ENCODE assay signal across 32 cellular contexts in the genomic region with DNA sequence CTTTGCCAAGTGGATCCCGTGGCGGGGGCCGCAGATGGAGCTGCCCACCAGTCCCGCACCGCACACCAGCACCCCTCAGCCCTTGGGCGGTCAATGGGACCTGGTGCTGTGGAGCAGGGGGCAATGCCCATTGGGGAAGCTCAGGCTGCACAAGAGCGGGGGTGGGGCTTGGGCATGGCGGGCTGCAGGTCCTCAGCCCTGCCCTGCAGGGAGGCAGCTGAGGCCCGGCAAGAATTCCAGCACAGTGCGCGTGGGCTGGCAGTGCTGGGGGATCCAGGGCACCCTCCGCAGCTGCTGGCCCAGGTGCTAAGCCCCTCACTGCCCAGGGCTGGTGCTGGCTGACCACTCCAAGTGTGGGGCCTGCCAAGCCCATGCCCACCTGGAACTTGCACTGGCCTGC.
DNase-seq lines count a peak whose midpoint lies in the region; ATAC-seq and TF ChIP-seq lines count a peak whose summit lies in the region.
"Had no signal": no experiment of that assay in that cellular context is flagged by ENCODE, and none has a peak within 500 bp of the region (broad histone marks: within the 10 kb centered on the region; RNA-seq: fewer than 3 reads in every experiment).

No MANE protein-coding gene starts in this region.

- intact Hi-C loops in lower lobe of right lung (cut with DNase I): no loop called here
- intact Hi-C loops in spleen (cut with DNase I; ENCODE audit: low total_unique reads): no loop called here
- intact Hi-C loops in upper lobe of right lung (cut with DNase I): no loop called here

- no peak overlapping the region for H3K4me3 ChIP-seq in lower lobe of right lung
- no peak overlapping the region for H3K4me3 ChIP-seq in spleen
- H3K4me3 ChIP-seq in upper lobe of right lung: no peak overlapping the region
- H3K4me3 ChIP-seq: A549; BLaER1; BLaER1 treated with 17β-estradiol and CSF1 and Interleukin-3, amounts not matched to agents 10 nM and 100 nM had no signal

- ATAC-seq in lower lobe of right lung: peak; percentile 14 to 45
- ATAC-seq in upper lobe of right lung: peak; percentile 32
- ATAC-seq: A549; CD8-positive, alpha-beta T cell had no signal

- no peaks in the 10 kb centered on the region for H3K27me3 ChIP-seq in lower lobe of right lung (ENCODE audit: low read depth)
- H3K27me3 ChIP-seq in spleen (replicated peaks in 1 of 7): no peaks in the 10 kb centered on the region
- no peaks in the 10 kb centered on the region for H3K27me3 ChIP-seq in upper lobe of right lung
- H3K27me3 ChIP-seq: BE2C; BLaER1; BLaER1 treated with 17β-estradiol and CSF1 and Interleukin-3, amounts not matched to agents 10 nM and 100 nM had no signal

- no peaks in the 10 kb centered on the region for H3K4me1 ChIP-seq in lower lobe of right lung
- H3K4me1 ChIP-seq in spleen: no peaks in the 10 kb centered on the region
- H3K4me1 ChIP-seq in upper lobe of right lung: no peaks in the 10 kb centered on the region
- H3K4me1 ChIP-seq: A549; BE2C; BLaER1; BLaER1 treated with 17β-estradiol and CSF1 and Interleukin-3, amounts not matched to agents 10 nM and 100 nM had no signal

- TF ChIP-seq POLR2A in spleen (IDR thresholded peaks at IDR 0.05): no peak

- H3K9me3 ChIP-seq in lower lobe of right lung (peaks cover 5% of the 10 kb centered on the region), spleen (peaks cover 0 to 41% (median 13%) of the 10 kb centered on the region in 8 donors), upper lobe of right lung (no peaks in the 10 kb centered on the region)
- H3K9me3 ChIP-seq: BE2C had no signal

- DNase-seq in activated naive CD4-positive, alpha-beta T cell treated with anti-CD3 and anti-CD28 coated beads, Interleukin-2, amount 50 U/mL, for 16 hours: peak; percentile 10
- no peak for DNase-seq in activated naive CD4-positive, alpha-beta T cell treated with Interleukin-2 at 50 U/mL for 16 hours
- DNase-seq in lower lobe of right lung (no peak), spleen (peak; percentile 61), upper lobe of right lung (no peak), NCI-H2029 (lab: John Stamatoyannopoulos, UW) (no peak), amniotic stem cell (lab: John Stamatoyannopoulos, UW) (no peak), activated gamma-delta T cell (lab: John Stamatoyannopoulos, UW) (no peak)
- DNase-seq: 8988T; ACHN; AML-193; BE2C; C1 segment of cervical spinal cord; Caco-2; Calu3; CD4-positive, alpha-beta T cell; CD4-positive, CD25-positive, alpha-beta regulatory T cell; CD8-positive, alpha-beta memory T cell; CD8-positive, alpha-beta T cell; COR-L47; DMS 273 treated with DMSO at 0.1 percent for 48 hours; DMS153; DMS53; DMS79; DMS79 treated with DMSO at 0.1 percent for 48 hours; DND-41; EL had no signal

- TF ChIP-seq CTCF in lower lobe of right lung (IDR thresholded peaks at IDR 0.05): no peak
- no peak for TF ChIP-seq CTCF in spleen (IDR thresholded peaks at IDR 0.05 in 8 of 11, conservative IDR thresholded peaks at IDR 0.05 in 3 of 11)
- TF ChIP-seq CTCF in upper lobe of right lung (IDR thresholded peaks at IDR 0.05): no peak

- H3K27ac ChIP-seq in lower lobe of right lung (no peak overlapping the region), spleen (no peak overlapping the region), upper lobe of right lung (no peak overlapping the region)
- H3K27ac ChIP-seq: 22Rv1; A549; BLaER1; BLaER1 treated with 17β-estradiol and CSF1 and Interleukin-3, amounts not matched to agents 10 nM and 100 nM; C4-2B had no signal

- H3K36me3 ChIP-seq in lower lobe of right lung (no peaks in the 10 kb centered on the region), spleen (no peaks in the 10 kb centered on the region), upper lobe of right lung (no peaks in the 10 kb centered on the region)
- H3K36me3 ChIP-seq: BE2C; BLaER1; BLaER1 treated with 17β-estradiol and CSF1 and Interleukin-3, amounts not matched to agents 10 nM and 100 nM had no signal

- 88 to 96% (median 92%) methylated on average over 5 to 12 of the region's 12 CpGs for WGBS in spleen, 5 donors

Comparison
In these comparisons a context has a peak if more than half of its experiments do, and no peak if none do; other contexts are left out.
1. DNase-seq: peak in activated naive CD4-positive, alpha-beta T cell treated with anti-CD3 and anti-CD28 coated beads, Interleukin-2, amount 50 U/mL, for 16 hours (single experiment) and spleen (single experiment); none in activated naive CD4-positive, alpha-beta T cell treated with Interleukin-2 at 50 U/mL for 16 hours (single experiment), lower lobe of right lung (single experiment), upper lobe of right lung (single experiment), NCI-H2029 (single experiment), amniotic stem cell (single experiment) and activated gamma-delta T cell (single experiment).